In genomic region chr7:140033779-140034363, GRCh38 we compare ENCODE assay signal across 24 cellular contexts. TPM values are rescaled to one million over a fixed set of nuclear protein-coding genes. Genes with fewer than 3 reads are reported as not detected.
DNase-seq lines count a peak whose midpoint lies in the region; ATAC-seq and TF ChIP-seq lines count a peak whose summit lies in the region.
"Had no signal": no experiment of that assay in that cellular context is flagged by ENCODE, and none has a peak within 500 bp of the region (broad histone marks: within the 10 kb centered on the region; RNA-seq: fewer than 3 reads in every experiment).

No MANE protein-coding gene starts in this region.

- POLR2A ChIA-PET in activated naive CD8-positive, alpha-beta T cell treated with anti-CD3 and anti-CD28 coated beads, Interleukin-2, amount 10 ng/mL, durations not matched to agents 7 days and 5 days (lab: Charles Lee) = no interaction called here

- peak overlapping the region; percentile 69 for H3K27ac Mint-ChIP-seq in activated naive CD8-positive, alpha-beta T cell treated with anti-CD3 and anti-CD28 coated beads, Interleukin-2, amount 10 ng/mL, durations not matched to agents 7 days and 5 days
- H3K27ac Mint-ChIP-seq in activated naive CD8-positive, alpha-beta T cell treated with anti-CD3 and anti-CD28 coated beads, Interleukin-2, amount 50 U/mL, for 24 hours = no peak overlapping the region
- H3K27ac Mint-ChIP-seq: activated CD4-positive, alpha-beta T cell treated with anti-CD3 and anti-CD28 coated beads for 36 hours; activated CD8-positive, alpha-beta T cell treated with anti-CD3 and anti-CD28 coated beads, Interleukin-2, amount 10 ng/mL, durations not matched to agents 7 days and 5 days had no signal

- no peak for DNase-seq in activated naive CD8-positive, alpha-beta T cell treated with anti-CD3 and anti-CD28 coated beads, Interleukin-2, amount 10 ng/mL, durations not matched to agents 7 days and 5 days
- DNase-seq in activated naive CD8-positive, alpha-beta T cell treated with anti-CD3 and anti-CD28 coated beads, Interleukin-2, amount 50 U/mL, for 24 hours = no peak
- DNase-seq in astrocyte of the hippocampus (ENCODE audit: low read depth, low spot score) (peak; percentile 37), fibroblast of mammary gland (ENCODE audit: low read depth) (peak; percentile 43), SKM-1 (lab: John Stamatoyannopoulos, UW; ENCODE audit: unreplicated experiment) (no peak), H4 (ENCODE audit: low spot score) (no peak), dedifferentiated amniotic fluid mesenchymal stem cell (ENCODE audit: extremely low spot score) (no peak), NCI-H524 treated with DMSO at 0.1 percent for 48 hours (lab: John Stamatoyannopoulos, UW) (no peak)
- DNase-seq: activated CD4-positive, alpha-beta T cell treated with anti-CD3 and anti-CD28 coated beads for 36 hours; activated CD8-positive, alpha-beta T cell treated with anti-CD3 and anti-CD28 coated beads, Interleukin-2, amount 10 ng/mL, durations not matched to agents 7 days and 5 days; AML-193; colonic mucosa; effector memory CD4-positive, alpha-beta T cell; H7; KBM-7; left ventricle myocardium inferior; MM.1S; NCI-H2081 treated with DMSO at 0.1 percent for 48 hours; RPMI8226; stimulated activated CD4-positive, alpha-beta T cell treated with anti-CD3 and anti-CD28 coated beads, Interleukin-2, amount 100 ng/mL, for 24 hours; T-helper 2 cell; tibial artery had no signal

- TF ChIP-seq CTCF in fibroblast of mammary gland (conservative IDR thresholded peaks at IDR 0.05; ENCODE audit: control insufficient read depth, insufficient read depth, low read depth, low read length) = no peak

- H3K9me3 Mint-ChIP-seq in activated naive CD8-positive, alpha-beta T cell treated with anti-CD3 and anti-CD28 coated beads, Interleukin-2, amount 10 ng/mL, durations not matched to agents 7 days and 5 days = no peaks in the 10 kb centered on the region
- no peaks in the 10 kb centered on the region for H3K9me3 Mint-ChIP-seq in activated naive CD8-positive, alpha-beta T cell treated with anti-CD3 and anti-CD28 coated beads, Interleukin-2, amount 50 U/mL, for 24 hours

- no peak overlapping the region for H3K4me3 ChIP-seq in fibroblast of mammary gland (ENCODE audit: control insufficient read depth, low read depth, low read length)
- H3K4me3 ChIP-seq: colonic mucosa, left ventricle myocardium inferior, SK-N-MC, skin epidermis, tibial artery had no signal

- no peak for ATAC-seq in activated naive CD8-positive, alpha-beta T cell treated with anti-CD3 and anti-CD28 coated beads, Interleukin-2, amount 10 ng/mL, durations not matched to agents 7 days and 5 days (ENCODE audit: low read depth)
- no peak for ATAC-seq in activated naive CD8-positive, alpha-beta T cell treated with anti-CD3 and anti-CD28 coated beads, Interleukin-2, amount 50 U/mL, for 24 hours
- ATAC-seq: activated CD4-positive, alpha-beta T cell treated with anti-CD3 and anti-CD28 coated beads for 36 hours; activated CD8-positive, alpha-beta T cell treated with anti-CD3 and anti-CD28 coated beads, Interleukin-2, amount 10 ng/mL, durations not matched to agents 7 days and 5 days had no signal

- H3K27me3 Mint-ChIP-seq in activated naive CD8-positive, alpha-beta T cell treated with anti-CD3 and anti-CD28 coated beads, Interleukin-2, amount 10 ng/mL, durations not matched to agents 7 days and 5 days = no peaks in the 10 kb centered on the region
- H3K27me3 Mint-ChIP-seq in activated naive CD8-positive, alpha-beta T cell treated with anti-CD3 and anti-CD28 coated beads, Interleukin-2, amount 50 U/mL, for 24 hours = no peaks in the 10 kb centered on the region
- H3K27me3 Mint-ChIP-seq: activated CD4-positive, alpha-beta T cell treated with anti-CD3 and anti-CD28 coated beads for 36 hours had no signal

- peaks cover 24% of the 10 kb centered on the region for H3K4me1 Mint-ChIP-seq in activated naive CD8-positive, alpha-beta T cell treated with anti-CD3 and anti-CD28 coated beads, Interleukin-2, amount 10 ng/mL, durations not matched to agents 7 days and 5 days
- peaks cover 18% of the 10 kb centered on the region for H3K4me1 Mint-ChIP-seq in activated naive CD8-positive, alpha-beta T cell treated with anti-CD3 and anti-CD28 coated beads, Interleukin-2, amount 50 U/mL, for 24 hours

- no peak overlapping the region for H3K4me3 Mint-ChIP-seq in activated naive CD8-positive, alpha-beta T cell treated with anti-CD3 and anti-CD28 coated beads, Interleukin-2, amount 10 ng/mL, durations not matched to agents 7 days and 5 days
- H3K4me3 Mint-ChIP-seq in activated naive CD8-positive, alpha-beta T cell treated with anti-CD3 and anti-CD28 coated beads, Interleukin-2, amount 50 U/mL, for 24 hours = no peak overlapping the region
- H3K4me3 Mint-ChIP-seq: activated CD4-positive, alpha-beta T cell treated with anti-CD3 and anti-CD28 coated beads for 36 hours; activated CD8-positive, alpha-beta T cell treated with anti-CD3 and anti-CD28 coated beads, Interleukin-2, amount 10 ng/mL, durations not matched to agents 7 days and 5 days had no signal

- H3K36me3 Mint-ChIP-seq in activated naive CD8-positive, alpha-beta T cell treated with anti-CD3 and anti-CD28 coated beads, Interleukin-2, amount 10 ng/mL, durations not matched to agents 7 days and 5 days = peaks cover 43% of the 10 kb centered on the region
- H3K36me3 Mint-ChIP-seq in activated naive CD8-positive, alpha-beta T cell treated with anti-CD3 and anti-CD28 coated beads, Interleukin-2, amount 50 U/mL, for 24 hours (ENCODE audit: low read depth) = peaks cover 38% of the 10 kb centered on the region

RNA-seq across cellular contexts. Expression of gene PARP12, which starts 28.9 kb away (rescaled TPM):
- total RNA-seq in activated naive CD8-positive, alpha-beta T cell treated with anti-CD3 and anti-CD28 coated beads, Interleukin-2, amount 10 ng/mL, durations not matched to agents 7 days and 5 days = 100 to 1,000 TPM; 125 to 126 TPM
- total RNA-seq in H4 (2014; rRNA removed; shearing (Covaris generic)) = 26.7 and 27.3 TPM in 2 replicates

Comparison
In these comparisons a context has a peak if more than half of its experiments do, and no peak if none do; other contexts are left out.
1. DNase-seq: peak in astrocyte of the hippocampus (single experiment) and fibroblast of mammary gland (single experiment); none in activated naive CD8-positive, alpha-beta T cell treated with anti-CD3 and anti-CD28 coated beads, Interleukin-2, amount 10 ng/mL, durations not matched to agents 7 days and 5 days (single experiment), activated naive CD8-positive, alpha-beta T cell treated with anti-CD3 and anti-CD28 coated beads, Interleukin-2, amount 50 U/mL, for 24 hours (single experiment), SKM-1 (single experiment), H4 (single experiment), dedifferentiated amniotic fluid mesenchymal stem cell (single experiment) and NCI-H524 treated with DMSO at 0.1 percent for 48 hours (single experiment).